ENCODE assay signal across 29 cellular contexts in genomic region chr2:15613736-15614429, GRCh38.
"Had no signal": no experiment of that assay in that cellular context is flagged by ENCODE, and none has a peak within 500 bp of the region (broad histone marks: within the 10 kb centered on the region; RNA-seq: fewer than 3 reads in every experiment).

No MANE protein-coding gene starts in this region.

- H3K4me3 ChIP-seq: left lung, mucosa of descending colon, pancreas, prostate gland, sigmoid colon, spleen, suprapubic skin, thoracic aorta, tibial artery, upper lobe of right lung had no signal

- H3K9me3 Mint-ChIP-seq: immature natural killer cell; memory B cell; natural killer cell treated with Interleukin-12 subunit alpha and Interleukin-12 subunit beta and Interleukin-15 and Interleukin-18, amount 100 ng/mL, for 72 hours; stimulated activated effector memory CD8-positive, alpha-beta T cell treated with anti-CD3 and anti-CD28 coated beads, Interleukin-12 subunit alpha, Interleukin-12 subunit beta, amount 100 ng/mL, for 72 hours; stimulated activated naive CD8-positive, alpha-beta T cell treated with anti-CD3 and anti-CD28 coated beads, Interleukin-15, Interleukin-2, amounts not matched to agents 100 ng/mL and 50 ng/mL, for 24 hours had no signal

- FAIRE-seq: islet of Langerhans, kidney, pancreas, small intestine, urothelium cell line had no signal

- H3K27ac Mint-ChIP-seq: memory B cell; natural killer cell treated with Interleukin-12 subunit alpha and Interleukin-12 subunit beta and Interleukin-15 and Interleukin-18, amount 100 ng/mL, for 72 hours; stimulated activated naive CD8-positive, alpha-beta T cell treated with anti-CD3 and anti-CD28 coated beads, Interleukin-15, Interleukin-2, amounts not matched to agents 100 ng/mL and 50 ng/mL, for 24 hours had no signal

- ATAC-seq: left colon; left lung; mucosa of descending colon; naive thymus-derived CD4-positive, alpha-beta T cell; natural killer cell treated with Interleukin-12 subunit alpha and Interleukin-12 subunit beta and Interleukin-15 and Interleukin-18, amount 100 ng/mL, for 72 hours; pancreas; right cardiac atrium; stimulated activated effector memory CD8-positive, alpha-beta T cell treated with anti-CD3 and anti-CD28 coated beads, Interleukin-12 subunit alpha, Interleukin-12 subunit beta, amount 100 ng/mL, for 72 hours; upper lobe of right lung had no signal

- H3K9me3 ChIP-seq: left lung, mucosa of descending colon, pancreas, prostate gland, sigmoid colon, spleen, suprapubic skin, thoracic aorta, tibial artery, upper lobe of right lung had no signal

- DNase-seq: hypothalamus; immature natural killer cell; kidney; left colon; left lung; midbrain; mucosa of descending colon; naive thymus-derived CD4-positive, alpha-beta T cell; pancreas; posterior cingulate gyrus; retina; right cardiac atrium; sigmoid colon; small intestine; spleen; stimulated activated CD4-positive, alpha-beta T cell treated with anti-CD3 and anti-CD28 coated beads, Interleukin-4, amount 100 ng/mL, for 24 hours; stimulated activated naive CD4-positive, alpha-beta T cell; tibial artery; trophoblast cell; upper lobe of right lung had no signal

- H3K27me3 ChIP-seq: left lung, pancreas, sigmoid colon, spleen, suprapubic skin, tibial artery, upper lobe of right lung had no signal

- H3K4me1 ChIP-seq: left lung, prostate gland, sigmoid colon, spleen, suprapubic skin, tibial artery, upper lobe of right lung had no signal

- H3K27ac ChIP-seq: left lung, pancreas, prostate gland, sigmoid colon, spleen, suprapubic skin, thoracic aorta, tibial artery, upper lobe of right lung had no signal

- H3K4me3 Mint-ChIP-seq: immature natural killer cell; memory B cell; naive thymus-derived CD4-positive, alpha-beta T cell; natural killer cell treated with Interleukin-12 subunit alpha and Interleukin-12 subunit beta and Interleukin-15 and Interleukin-18, amount 100 ng/mL, for 72 hours; stimulated activated effector memory CD8-positive, alpha-beta T cell treated with anti-CD3 and anti-CD28 coated beads, Interleukin-12 subunit alpha, Interleukin-12 subunit beta, amount 100 ng/mL, for 72 hours; stimulated activated naive CD8-positive, alpha-beta T cell treated with anti-CD3 and anti-CD28 coated beads, Interleukin-15, Interleukin-2, amounts not matched to agents 100 ng/mL and 50 ng/mL, for 24 hours had no signal

- H3K27me3 Mint-ChIP-seq: memory B cell; naive thymus-derived CD4-positive, alpha-beta T cell; natural killer cell treated with Interleukin-12 subunit alpha and Interleukin-12 subunit beta and Interleukin-15 and Interleukin-18, amount 100 ng/mL, for 72 hours; stimulated activated naive CD8-positive, alpha-beta T cell treated with anti-CD3 and anti-CD28 coated beads, Interleukin-15, Interleukin-2, amounts not matched to agents 100 ng/mL and 50 ng/mL, for 24 hours had no signal
